ENCODE assay signal across 8 cellular contexts in the genomic region with DNA sequence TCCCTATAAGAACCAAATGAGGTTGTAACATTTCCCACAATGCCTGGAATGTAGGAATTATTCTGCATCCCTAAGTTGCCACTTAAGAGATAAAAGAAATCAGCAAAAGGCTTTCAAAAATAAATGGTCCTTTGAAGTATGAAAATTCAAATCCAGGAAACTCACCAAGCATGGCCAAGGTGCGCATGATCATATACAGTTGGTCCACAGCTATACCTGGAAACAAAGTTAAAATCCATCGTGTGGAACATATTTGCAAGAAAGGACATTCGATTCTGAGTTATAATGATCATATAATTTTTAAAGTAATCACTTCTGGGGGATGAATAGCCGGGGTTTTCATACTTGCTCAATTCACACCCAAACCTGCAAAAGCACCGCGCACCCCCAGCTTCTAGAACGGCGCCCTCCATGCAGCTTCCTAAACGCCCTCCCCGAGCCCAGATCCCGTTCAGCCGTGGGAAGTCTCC. TPM values are rescaled to one million over a fixed set of nuclear protein-coding genes. Genes with fewer than 3 reads are reported as not detected.
DNase-seq lines count a peak whose midpoint lies in the region; ATAC-seq and TF ChIP-seq lines count a peak whose summit lies in the region.

No MANE protein-coding gene starts in this region.

- BruUV-seq in Calu3 (replicated peaks; lab: Mats Ljungman, UMichigan) (no TSS peak), OCI-LY7 (replicated peaks; lab: Mats Ljungman, UMichigan) (TSS peak; percentile 69)

- no peaks in the 10 kb centered on the region for H3K9me2 ChIP-seq in OCI-LY7 (ENCODE audit: insufficient read depth, low read length)

- H3K27ac ChIP-seq in OCI-LY7 (ENCODE audit: low read depth, low read length, poor library complexity, severe bottlenecking) (peak overlapping the region; percentile 46), endodermal cell (ENCODE audit: low read depth, low read length) (peak overlapping the region; percentile 42), neutrophil (peak overlapping the region; percentile 84)

- H3K27me3 Mint-ChIP-seq in Calu3 (ENCODE audit: unreplicated experiment) (no peaks in the 10 kb centered on the region), endodermal cell (ENCODE audit: insufficient read depth) (no peaks in the 10 kb centered on the region)

- POLR2A ChIA-PET in OCI-LY7 (lab: Charles Lee), result no interaction called here

- peak overlapping the region; percentile 71 for H3K9ac ChIP-seq in endodermal cell (ENCODE audit: extremely low read depth, low read length, poor library complexity, severe bottlenecking)

- no peaks in the 10 kb centered on the region for H3K4me1 Mint-ChIP-seq in Calu3 (ENCODE audit: low read depth, unreplicated experiment)
- peaks cover 26% of the 10 kb centered on the region for H3K4me1 Mint-ChIP-seq in endodermal cell

- no peaks in the 10 kb centered on the region for H4K20me1 ChIP-seq in OCI-LY7 (ENCODE audit: insufficient read depth, low read length)

- peak overlapping the region; percentile 31; the same call in 1 of the 2 replicates for H2AFZ ChIP-seq in OCI-LY7 (ENCODE audit: low read length)

- H3K9me3 Mint-ChIP-seq in Calu3 (ENCODE audit: low read depth, unreplicated experiment), result no peaks in the 10 kb centered on the region
- no peaks in the 10 kb centered on the region for H3K9me3 Mint-ChIP-seq in endodermal cell

- H3K4me3 ChIP-seq in OCI-LY7 (ENCODE audit: low read depth, low read length, poor library complexity, severe bottlenecking), result peak overlapping the region; percentile 95
- H3K4me3 ChIP-seq in endodermal cell (ENCODE audit: low read length), result peak overlapping the region; percentile 86
- peak overlapping the region; percentile 73 for H3K4me3 ChIP-seq in neutrophil (ENCODE audit: low read depth in 1 of 2, low read length in 1 of 2)

- WGBS in endodermal cell (ENCODE audit: insufficient coverage in 1 of 2, insufficient read length in 1 of 2), 2 experiments, result 8 to 9% methylated on average over 7 to 12 of the region's 12 CpGs

- H3K9me3 ChIP-seq in OCI-LY7 (ENCODE audit: low read length) (no peaks in the 10 kb centered on the region), endodermal cell (ENCODE audit: control insufficient read depth, low read length) (no peaks in the 10 kb centered on the region), neutrophil (no peaks in the 10 kb centered on the region)

- no peak overlapping the region for H3K27ac Mint-ChIP-seq in Calu3 (ENCODE audit: unreplicated experiment)
- H3K27ac Mint-ChIP-seq in endodermal cell, result peak overlapping the region; percentile 87

- H3K36me3 Mint-ChIP-seq in Calu3 (ENCODE audit: insufficient read depth, unreplicated experiment) (peaks cover 9% of the 10 kb centered on the region), endodermal cell (ENCODE audit: low read depth) (peaks cover 13% of the 10 kb centered on the region)

- ATAC-seq in HG03025 (IDR thresholded peaks at IDR 0.05; ENCODE audit: low FRiP score, unreplicated experiment) (no peak), GM19452 (IDR thresholded peaks at IDR 0.05; ENCODE audit: unreplicated experiment) (no peak)

- H3K36me3 ChIP-seq in OCI-LY7 (ENCODE audit: insufficient read depth, low read length) (peaks cover 38% of the 10 kb centered on the region), endodermal cell (ENCODE audit: control insufficient read depth, insufficient read depth, low read length) (peaks cover 20% of the 10 kb centered on the region), neutrophil (no peaks in the 10 kb centered on the region)

- H3K4me2 ChIP-seq in OCI-LY7 (ENCODE audit: low read length), result peak overlapping the region; percentile 100

- CTCF ChIA-PET in Calu3 (lab: Charles Lee) (no interaction called here), OCI-LY7 (lab: Charles Lee; ENCODE audit: unreplicated experiment) (no interaction called here)

- H3K4me1 ChIP-seq in OCI-LY7 (ENCODE audit: insufficient read depth, low read length, poor library complexity, severe bottlenecking) (peaks cover 64% of the 10 kb centered on the region), endodermal cell (ENCODE audit: control insufficient read depth, insufficient read depth, low read length) (peaks cover 4% of the 10 kb centered on the region), neutrophil (ENCODE audit: control insufficient read depth in 1 of 2, insufficient read depth in 1 of 2, low read depth in 1 of 2, low read length in 1 of 2) (peaks cover 61 to 78% of the 10 kb centered on the region in 2 experiments)

- DNase-seq in Calu3 (no peak), OCI-LY7 (ENCODE audit: low spot score) (no peak), endodermal cell (no peak), NCI-H1092 treated with DMSO at 0.1 percent for 48 hours (lab: John Stamatoyannopoulos, UW) (no peak)
- DNase-seq in activated CD4-positive, alpha-beta T cell treated with anti-CD3 and anti-CD28 coated beads, Interleukin-2, amount 50 U/mL, for 4 hours, result no peak

- H3K4me3 Mint-ChIP-seq in Calu3 (ENCODE audit: low read depth, unreplicated experiment) (peak overlapping the region; percentile 65), endodermal cell (peak overlapping the region; percentile 78)

- H3K27me3 ChIP-seq in endodermal cell (ENCODE audit: control insufficient read depth, insufficient read depth, low read length, poor library complexity, severe bottlenecking), result no peaks in the 10 kb centered on the region
- H3K27me3 ChIP-seq in neutrophil, result no peaks in the 10 kb centered on the region

- H3K79me2 ChIP-seq in OCI-LY7 (ENCODE audit: insufficient read depth, low read depth, low read length), result peaks cover 42% of the 10 kb centered on the region

- no peak for TF ChIP-seq CTCF in Calu3 (IDR thresholded peaks at IDR 0.05; ENCODE audit: unreplicated experiment)
- no peak for TF ChIP-seq CTCF in OCI-LY7 (conservative IDR thresholded peaks at IDR 0.05; ENCODE audit: low read length)
- no peak for TF ChIP-seq CTCF in endodermal cell (conservative IDR thresholded peaks at IDR 0.05)
- TF ChIP-seq CTCF in neutrophil (IDR thresholded peaks at IDR 0.05), result no peak

- intact Hi-C loops in Calu3 (cut with micrococcal nuclease; ENCODE audit: unreplicated experiment), result no loop called here
- intact Hi-C loops in OCI-LY7 (cut with micrococcal nuclease; ENCODE audit: unreplicated experiment), result no loop called here

RNA-seq across cellular contexts. Expression of a gene that starts 0.5 kb away (rescaled TPM):
- total RNA-seq in Calu3 (2022) (19.4 and 24.8 TPM in 2 replicates), OCI-LY7 (2022) (47.3 and 48.3 TPM in 2 replicates), endodermal cell (10 to 100 TPM; 53.0 to 53.2 TPM)
- 45.0 and 50.9 TPM in 2 replicates for total RNA-seq in OCI-LY7 (2014; rRNA removed; shearing (Covaris generic))
- 29.5 TPM for polyA plus RNA-seq in endodermal cell (2013, experiment 1 of 2)
- 28.6 TPM for polyA plus RNA-seq in endodermal cell (2013, experiment 2 of 2)

RNA-seq across cellular contexts. Expression of a gene that starts 8.1 kb away (rescaled TPM):
- total RNA-seq in Calu3 (2022) (8.4 and 8.9 TPM in 2 replicates), OCI-LY7 (2022) (11.8 and 14.7 TPM in 2 replicates), endodermal cell (10 to 100 TPM; 23.2 to 23.6 TPM)
- total RNA-seq in OCI-LY7 (2014; rRNA removed; shearing (Covaris generic)), result 9.6 and 11.8 TPM in 2 replicates
- polyA plus RNA-seq in endodermal cell (2013, experiment 1 of 2), result 23.8 TPM
- polyA plus RNA-seq in endodermal cell (2013, experiment 2 of 2), result 25.8 TPM
